In the genomic region with DNA sequence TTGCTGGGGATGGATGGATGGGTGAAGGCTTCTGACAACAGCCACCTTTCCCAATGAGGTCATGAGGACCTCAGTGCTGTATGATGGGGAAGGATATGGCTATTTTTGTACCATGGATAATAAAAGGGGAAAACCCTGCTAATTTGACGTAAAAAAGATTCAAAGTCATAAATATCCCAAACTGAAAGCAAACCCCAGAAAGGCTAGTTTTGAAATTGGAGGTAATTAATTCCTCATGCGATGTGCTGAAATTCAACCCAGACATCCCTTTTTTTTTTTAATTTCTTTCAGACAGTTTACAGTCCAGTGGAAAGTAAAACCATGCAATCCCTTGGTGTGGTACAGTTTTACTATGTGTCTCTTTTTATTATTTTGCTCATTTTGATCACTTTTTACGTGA, we compare ENCODE assay signal across 25 cellular contexts.
"Had no signal": no experiment of that assay in that cellular context is flagged by ENCODE, and none has a peak within 500 bp of the region (broad histone marks: within the 10 kb centered on the region; RNA-seq: fewer than 3 reads in every experiment).

No MANE protein-coding gene starts in this region.

- H3K4me3 Mint-ChIP-seq: activated CD4-positive, alpha-beta memory T cell treated with anti-CD3 and anti-CD28 coated beads, Interleukin-2, amount 10 ng/mL, durations not matched to agents 7 days and 5 days; activated naive CD4-positive, alpha-beta T cell treated with anti-CD3 and anti-CD28 coated beads, Interleukin-2, amount 10 ng/mL, durations not matched to agents 7 days and 5 days; activated naive CD8-positive, alpha-beta T cell treated with anti-CD3 and anti-CD28 coated beads, Interleukin-2, amount 50 U/mL, for 24 hours; nephron progenitor cell; stimulated activated effector memory CD8-positive, alpha-beta T cell treated with anti-CD3 and anti-CD28 coated beads, Interleukin-12 subunit alpha, Interleukin-12 subunit beta, amount 100 ng/mL, for 72 hours; type B pancreatic cell had no signal

- H3K27me3 ChIP-seq: breast epithelium, esophagus muscularis mucosa, gastroesophageal sphincter, heart left ventricle, left lung, sigmoid colon, stomach, testis had no signal

- H3K9me3 ChIP-seq: breast epithelium, esophagus muscularis mucosa, gastroesophageal sphincter, left lung, sigmoid colon, stomach, testis had no signal

- DNase-seq: activated CD4-positive, alpha-beta memory T cell treated with anti-CD3 and anti-CD28 coated beads, Interleukin-2, amount 10 ng/mL, durations not matched to agents 7 days and 5 days; activated CD4-positive, alpha-beta T cell treated with anti-CD3 and anti-CD28 coated beads for 48 hours; activated CD4-positive, CD25-positive, alpha-beta regulatory T cell; activated effector memory CD4-positive, alpha-beta T cell treated with Interleukin-2 at 50 U/mL for 16 hours; activated naive CD4-positive, alpha-beta T cell treated with anti-CD3 and anti-CD28 coated beads, Interleukin-2, amount 10 ng/mL, durations not matched to agents 7 days and 5 days; activated naive CD8-positive, alpha-beta T cell treated with anti-CD3 and anti-CD28 coated beads, Interleukin-2, amount 50 U/mL, for 24 hours; activated T-cell treated with anti-CD3 and anti-CD28 coated beads, Interleukin-2, amount 50 U/mL, for 48 hours; cerebellar nuclear complex; cortex of kidney; effector CD4-positive, alpha-beta T cell; heart left ventricle; kidney; left lung; midbrain; nephron progenitor cell; nucleus accumbens; sigmoid colon; stimulated activated CD4-positive, alpha-beta T cell treated with anti-CD3 and anti-CD28 coated beads, Interleukin-4, amount 100 ng/mL, for 24 hours; stomach; testis had no signal

- H3K4me1 ChIP-seq: breast epithelium, esophagus muscularis mucosa, gastroesophageal sphincter, heart left ventricle, left lung, testis had no signal

- H3K4me3 ChIP-seq: breast epithelium, esophagus muscularis mucosa, gastroesophageal sphincter, heart left ventricle, left lung, sigmoid colon, stomach, testis had no signal

- H3K27ac Mint-ChIP-seq: activated CD4-positive, alpha-beta memory T cell treated with anti-CD3 and anti-CD28 coated beads, Interleukin-2, amount 10 ng/mL, durations not matched to agents 7 days and 5 days; activated naive CD4-positive, alpha-beta T cell treated with anti-CD3 and anti-CD28 coated beads, Interleukin-2, amount 10 ng/mL, durations not matched to agents 7 days and 5 days; activated naive CD8-positive, alpha-beta T cell treated with anti-CD3 and anti-CD28 coated beads, Interleukin-2, amount 50 U/mL, for 24 hours; nephron progenitor cell; stimulated activated effector memory CD8-positive, alpha-beta T cell treated with anti-CD3 and anti-CD28 coated beads, Interleukin-12 subunit alpha, Interleukin-12 subunit beta, amount 100 ng/mL, for 72 hours; type B pancreatic cell had no signal

- H3K27me3 Mint-ChIP-seq: activated CD4-positive, alpha-beta memory T cell treated with anti-CD3 and anti-CD28 coated beads, Interleukin-2, amount 10 ng/mL, durations not matched to agents 7 days and 5 days; activated naive CD4-positive, alpha-beta T cell treated with anti-CD3 and anti-CD28 coated beads, Interleukin-2, amount 10 ng/mL, durations not matched to agents 7 days and 5 days; activated naive CD8-positive, alpha-beta T cell treated with anti-CD3 and anti-CD28 coated beads, Interleukin-2, amount 50 U/mL, for 24 hours had no signal

- H3K4me1 Mint-ChIP-seq: activated CD4-positive, alpha-beta memory T cell treated with anti-CD3 and anti-CD28 coated beads, Interleukin-2, amount 10 ng/mL, durations not matched to agents 7 days and 5 days; activated naive CD4-positive, alpha-beta T cell treated with anti-CD3 and anti-CD28 coated beads, Interleukin-2, amount 10 ng/mL, durations not matched to agents 7 days and 5 days; activated naive CD8-positive, alpha-beta T cell treated with anti-CD3 and anti-CD28 coated beads, Interleukin-2, amount 50 U/mL, for 24 hours had no signal

- H3K27ac ChIP-seq: breast epithelium, esophagus muscularis mucosa, gastroesophageal sphincter, heart left ventricle, left lung, sigmoid colon, stomach, testis had no signal

- H3K36me3 ChIP-seq: breast epithelium, gastroesophageal sphincter, left lung, sigmoid colon had no signal

- H3K9me3 Mint-ChIP-seq: activated CD4-positive, alpha-beta memory T cell treated with anti-CD3 and anti-CD28 coated beads, Interleukin-2, amount 10 ng/mL, durations not matched to agents 7 days and 5 days; activated naive CD4-positive, alpha-beta T cell treated with anti-CD3 and anti-CD28 coated beads, Interleukin-2, amount 10 ng/mL, durations not matched to agents 7 days and 5 days; activated naive CD8-positive, alpha-beta T cell treated with anti-CD3 and anti-CD28 coated beads, Interleukin-2, amount 50 U/mL, for 24 hours; stimulated activated effector memory CD8-positive, alpha-beta T cell treated with anti-CD3 and anti-CD28 coated beads, Interleukin-12 subunit alpha, Interleukin-12 subunit beta, amount 100 ng/mL, for 72 hours; type B pancreatic cell had no signal

- H3K36me3 Mint-ChIP-seq: activated naive CD4-positive, alpha-beta T cell treated with anti-CD3 and anti-CD28 coated beads, Interleukin-2, amount 10 ng/mL, durations not matched to agents 7 days and 5 days; stimulated activated effector memory CD8-positive, alpha-beta T cell treated with anti-CD3 and anti-CD28 coated beads, Interleukin-12 subunit alpha, Interleukin-12 subunit beta, amount 100 ng/mL, for 72 hours had no signal
